21 cellular contexts compared by ENCODE assay signal in the genomic region with DNA sequence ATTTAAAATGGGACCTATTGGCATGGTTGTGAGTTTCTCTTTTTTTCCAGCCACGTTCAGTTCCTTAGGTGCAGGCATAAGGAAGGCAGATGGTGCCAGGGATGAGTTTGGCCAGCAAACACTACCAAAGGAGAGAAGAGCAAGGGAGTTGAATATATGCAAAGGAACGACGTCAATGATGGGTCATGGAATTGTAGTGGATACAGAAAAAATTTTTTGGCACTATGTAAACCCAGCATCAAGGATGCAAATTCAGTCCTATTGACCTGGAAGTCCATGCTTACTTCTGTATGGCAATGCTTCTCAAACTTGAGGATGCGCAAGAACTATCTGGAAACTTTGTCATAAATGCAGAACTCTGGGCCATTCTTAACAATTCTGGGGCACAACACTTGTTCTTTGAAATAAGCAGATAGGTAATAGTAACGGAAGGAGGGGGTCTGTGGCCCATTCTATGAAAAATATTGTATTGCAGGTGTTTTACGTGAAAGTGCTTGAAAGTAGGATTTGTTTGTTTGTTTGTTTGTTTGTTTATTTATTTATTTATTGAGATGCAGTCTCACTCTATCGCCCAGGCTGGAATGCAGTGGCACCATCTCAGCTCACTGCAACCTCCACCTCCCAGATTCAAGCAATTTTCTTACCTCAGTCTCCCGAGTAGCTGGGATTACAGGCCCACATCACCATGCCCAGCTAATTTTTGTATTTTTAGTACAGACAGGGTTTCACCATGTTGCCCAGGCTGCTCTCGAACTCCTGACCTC. TPM values are rescaled to one million over a fixed set of nuclear protein-coding genes. Genes with fewer than 3 reads are reported as not detected.
A peak's percentile ranks its signal among the peaks of the same experiment; 100 is the strongest.
DNase-seq lines count a peak whose midpoint lies in the region; ATAC-seq, FAIRE-seq and TF ChIP-seq lines count a peak whose summit lies in the region.
"Had no signal": no experiment of that assay in that cellular context is flagged by ENCODE, and none has a peak within 500 bp of the region (broad histone marks: within the 10 kb centered on the region; RNA-seq: fewer than 3 reads in every experiment).

No MANE protein-coding gene starts in this region.

- H3K4me3 ChIP-seq in bronchial epithelial cell (ENCODE audit: low read depth, low read length), result no peak overlapping the region
- H3K4me3 ChIP-seq: BLaER1 treated with 17β-estradiol and CSF1 and Interleukin-3, amounts not matched to agents 10 nM and 100 nM; GM12878 had no signal

- DNase-seq in bronchial epithelial cell (ENCODE audit: low read depth), result no peak
- DNase-seq in left lobe of liver (ENCODE audit: low spot score), result no peak
- DNase-seq in OCI-M1 (lab: John Stamatoyannopoulos, UW), result no peak
- no peak for DNase-seq in GM03348 (ENCODE audit: low spot score)
- DNase-seq: 8988T; AML-193; Caco-2; Calu3; CD4-positive, alpha-beta T cell; CD8-positive, alpha-beta T cell; DMS79 treated with DMSO at 0.1 percent for 48 hours; GF-D8 had no signal

- ATAC-seq in left lobe of liver (peak; percentile 14), GM21367 (IDR thresholded peaks at IDR 0.05; ENCODE audit: unreplicated experiment) (no peak)
- ATAC-seq: CD8-positive, alpha-beta T cell; GM12878 had no signal

- FAIRE-seq in bronchial epithelial cell (lab: Jason Lieb, UNC), result peak; percentile 40
- FAIRE-seq: A204.1, D721Med, G401.6, GM12878, GM12892, GM18507 had no signal

- TF ChIP-seq CTCF in bronchial epithelial cell (IDR thresholded peaks at IDR 0.05; ENCODE audit: insufficient read depth, low read length, severe bottlenecking), result no peak

- no peaks in the 10 kb centered on the region for H3K27me3 ChIP-seq in bronchial epithelial cell (ENCODE audit: control insufficient read depth, insufficient read depth, low read length)
- H3K27me3 ChIP-seq: BLaER1 treated with 17β-estradiol and CSF1 and Interleukin-3, amounts not matched to agents 10 nM and 100 nM had no signal

- no peaks in the 10 kb centered on the region for H3K36me3 ChIP-seq in bronchial epithelial cell (ENCODE audit: control insufficient read depth, insufficient read depth, low read length)
- H3K36me3 ChIP-seq: BLaER1 treated with 17β-estradiol and CSF1 and Interleukin-3, amounts not matched to agents 10 nM and 100 nM had no signal

RNA-seq across cellular contexts. Expression of gene APOH, which starts 18.0 kb away (rescaled TPM):
- total RNA-seq in bronchial epithelial cell (under 0.01 TPM in 1 of 2 replicates, not detected in the other), left lobe of liver (3,947 TPM)
- total RNA-seq: B cell; Calu3; CD4-positive, alpha-beta T cell; CD8-positive, alpha-beta T cell had no signal

RNA-seq across cellular contexts. Expression of gene CEP112, which starts 19.3 kb away (rescaled TPM):
- total RNA-seq in bronchial epithelial cell (2.4 and 4.2 TPM in 2 replicates), left lobe of liver (3.1 TPM)

Comparison
In these comparisons a context has a peak if more than half of its experiments do, and no peak if none do; other contexts are left out.
1. RNA of gene APOH, which starts 18.0 kb away (total RNA-seq): 3,947 TPM in left lobe of liver (single experiment); under 0.01 TPM in bronchial epithelial cell; every median in the first group is over 1,000 times any median in the second.